In genomic region chr6:3356056-3356823, GRCh38 we compare ENCODE assay signal across 8 cellular contexts.
DNase-seq lines count a peak whose midpoint lies in the region; ATAC-seq and TF ChIP-seq lines count a peak whose summit lies in the region.

No MANE protein-coding gene starts in this region.

- intact Hi-C loops in lower leg skin (cut with DNase I; ENCODE audit: low total_unique reads) = no loop called here

- H3K4me3 ChIP-seq in coronary artery (peak overlapping the region; percentile 65), lower leg skin (ENCODE audit: low read depth, poor library complexity, severe bottlenecking) (no peak overlapping the region)

- H3K27ac ChIP-seq in coronary artery = peak overlapping the region; percentile 82 to 91

- TF ChIP-seq CTCF in coronary artery (IDR thresholded peaks at IDR 0.05) = no peak
- no peak for TF ChIP-seq CTCF in lower leg skin (IDR thresholded peaks at IDR 0.05)

- peak; percentile 83 for ATAC-seq in HG02870 (IDR thresholded peaks at IDR 0.05; ENCODE audit: unreplicated experiment)

- 6 to 10% methylated on average over 17 to 18 of the region's 24 CpGs for WGBS in lower leg skin, 2 donors

- no peak for TF ChIP-seq POLR2A in lower leg skin (IDR thresholded peaks at IDR 0.05)

- DNase-seq in NCI-H1417 (lab: John Stamatoyannopoulos, UW) (peak; percentile 68 to 85 (median 82)), NCI-H1417 treated with DMSO at 0.1 percent for 48 hours (lab: John Stamatoyannopoulos, UW) (no peak), NCI-H2029 (lab: John Stamatoyannopoulos, UW) (peak; percentile 85), coronary artery (ENCODE audit: low spot score) (peak; percentile 83), lower leg skin (ENCODE audit: low spot score in 2 of 2) (peak; percentile 83 to 94)
- peak; percentile 44 for DNase-seq in activated CD4-positive, alpha-beta T cell treated with anti-CD3 and anti-CD28 coated beads for 1 hour
- peak; percentile 8 to 17 (median 17) for DNase-seq in stimulated activated CD4-positive, alpha-beta T cell treated with anti-CD3 and anti-CD28 coated beads, TNF-alpha, amount 100 ng/mL, for 1 hour (ENCODE audit: low read depth in 3 of 3, low spot score in 1 of 3)
